30 cellular contexts compared by ENCODE assay signal in the genomic region with DNA sequence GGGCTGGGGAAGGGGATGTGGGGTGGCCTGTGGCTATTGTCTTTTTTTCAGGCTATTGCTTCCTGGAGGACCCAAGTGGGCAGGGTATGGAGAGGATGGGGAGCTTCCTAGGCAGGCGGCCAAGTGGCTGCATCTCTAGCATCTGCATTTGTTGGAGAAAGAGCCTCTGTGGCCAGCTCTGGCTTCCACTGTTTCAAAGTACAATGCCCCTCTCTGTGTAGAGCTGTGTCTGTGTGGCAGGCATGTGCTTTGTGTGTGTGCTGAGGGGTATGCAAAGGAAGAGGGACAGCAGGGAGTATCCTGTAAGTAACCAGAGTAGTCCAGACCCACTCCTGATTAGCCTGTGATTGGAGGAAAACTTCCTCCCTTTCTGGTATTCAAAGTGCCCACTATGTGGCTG. TPM values are rescaled to one million over a fixed set of nuclear protein-coding genes. Genes with fewer than 3 reads are reported as not detected.
DNase-seq lines count a peak whose midpoint lies in the region; ATAC-seq and TF ChIP-seq lines count a peak whose summit lies in the region.
"Had no signal": no experiment of that assay in that cellular context is flagged by ENCODE, and none has a peak within 500 bp of the region (broad histone marks: within the 10 kb centered on the region; RNA-seq: fewer than 3 reads in every experiment).

No MANE protein-coding gene starts in this region.

- no peaks in the 10 kb centered on the region for H3F3A ChIP-seq in PC-3 (ENCODE audit: low read length, unreplicated experiment)

- H2AFZ ChIP-seq in PC-3 (ENCODE audit: low read length), result no peak overlapping the region

- BruUV-seq in A673 (replicated peaks; lab: Mats Ljungman, UMichigan) (no TSS peak), PC-3 (replicated peaks; lab: Mats Ljungman, UMichigan) (no TSS peak)

- TF ChIP-seq CTCF in A673 (conservative IDR thresholded peaks at IDR 0.05; ENCODE audit: low read depth, low read length) (no peak), PC-3 (conservative IDR thresholded peaks at IDR 0.05; ENCODE audit: low read depth, low read length) (no peak)

- CTCF ChIA-PET in A673 (lab: Charles Lee), result no interaction called here
- CTCF ChIA-PET in PC-3 (lab: Charles Lee), result no interaction called here

- POLR2A ChIA-PET in A673 (lab: Charles Lee; ENCODE audit: low non-redundant PET), result no interaction called here
- POLR2A ChIA-PET in PC-3 (lab: Charles Lee; ENCODE audit: unreplicated experiment), result no interaction called here

- no peaks in the 10 kb centered on the region for H3K79me2 ChIP-seq in PC-3 (ENCODE audit: low read length)

- H3K9me3 ChIP-seq in A673 (ENCODE audit: low read depth, low read length, poor library complexity, severe bottlenecking) (no peaks in the 10 kb centered on the region), PC-3 (ENCODE audit: low read length) (no peaks in the 10 kb centered on the region)
- H3K9me3 ChIP-seq: BLaER1 treated with 17β-estradiol and CSF1 and Interleukin-3, amounts not matched to agents 10 nM and 100 nM; body of pancreas; Caco-2; heart right ventricle; neutrophil had no signal

- DNase-seq in A673 (ENCODE audit: low spot score) (peak; percentile 10), SK-MEL-5 (ENCODE audit: low read depth, low spot score) (peak; percentile 84), hippocampal formation (lab: John Stamatoyannopoulos, UW) (peak; percentile 84 to 87), occipital lobe (lab: John Stamatoyannopoulos, UW) (peak; percentile 74), PC-3 (no peak), activated T-cell treated with anti-CD3 and anti-CD28 coated beads for 4 hours (no peak), ureter (ENCODE audit: low spot score) (no peak)
- DNase-seq: activated CD4-positive, alpha-beta memory T cell treated with anti-CD3 and anti-CD28 coated beads, Interleukin-2, amount 10 ng/mL, durations not matched to agents 7 days and 5 days; activated CD4-positive, alpha-beta T cell treated with anti-CD3 and anti-CD28 coated beads for 1 hour; activated gamma-delta T cell; activated naive CD8-positive, alpha-beta T cell treated with anti-CD3 and anti-CD28 coated beads, Interleukin-2, amount 50 U/mL, for 24 hours; activated T-cell treated with anti-CD3 and anti-CD28 coated beads, Interleukin-2, amount 50 U/mL, for 1 hour; body of pancreas; Caco-2; DMS79 treated with DMSO at 0.1 percent for 48 hours; heart right ventricle; left cardiac atrium; NCI-H1105 treated with DMSO at 0.1 percent for 48 hours; NCI-H2029 treated with DMSO at 0.1 percent for 48 hours; NCI-H748 treated with DMSO at 0.1 percent for 48 hours; stimulated activated naive CD8-positive, alpha-beta T cell treated with anti-CD3 and anti-CD28 coated beads, Interleukin-15, Interleukin-2, amounts not matched to agents 100 U/mL and 50 U/mL, for 24 hours; T-helper 2 cell had no signal

- no peaks in the 10 kb centered on the region for H3K9me2 ChIP-seq in PC-3 (replicated peaks; ENCODE audit: low read length)

- no peak for ATAC-seq in PC-3
- ATAC-seq: activated naive CD8-positive, alpha-beta T cell treated with anti-CD3 and anti-CD28 coated beads, Interleukin-2, amount 50 U/mL, for 24 hours; body of pancreas; HCT116; heart right ventricle; left cardiac atrium; stimulated activated naive CD8-positive, alpha-beta T cell treated with anti-CD3 and anti-CD28 coated beads, Interleukin-15, Interleukin-2, amounts not matched to agents 100 U/mL and 50 U/mL, for 24 hours had no signal

- no peak overlapping the region for H3K4me2 ChIP-seq in PC-3 (ENCODE audit: low read length)
- H3K4me2 ChIP-seq: BLaER1 treated with 17β-estradiol and CSF1 and Interleukin-3, amounts not matched to agents 10 nM and 100 nM had no signal

- peaks cover 3% of the 10 kb centered on the region for H3K27me3 ChIP-seq in A673 (replicated peaks; ENCODE audit: insufficient read depth, low read depth, low read length, poor library complexity)
- H3K27me3 ChIP-seq in PC-3 (ENCODE audit: low read length), result peaks cover 89% of the 10 kb centered on the region
- H3K27me3 ChIP-seq: BLaER1 treated with 17β-estradiol and CSF1 and Interleukin-3, amounts not matched to agents 10 nM and 100 nM; body of pancreas had no signal

- no peak overlapping the region for H3K9ac ChIP-seq in PC-3 (ENCODE audit: low read length)
- H3K9ac ChIP-seq: BLaER1 treated with 17β-estradiol and CSF1 and Interleukin-3, amounts not matched to agents 10 nM and 100 nM had no signal

- H3K27ac ChIP-seq in A673 (ENCODE audit: low read depth, low read length, poor library complexity, severe bottlenecking) (no peak overlapping the region), PC-3 (ENCODE audit: low read length) (no peak overlapping the region)
- H3K27ac ChIP-seq: BLaER1 treated with 17β-estradiol and CSF1 and Interleukin-3, amounts not matched to agents 10 nM and 100 nM; body of pancreas; heart right ventricle; neutrophil had no signal

- in situ Hi-C loops in SK-MEL-5 (cut with HindIII; ENCODE audit: low pct_unique_long_range_greater_than_20kb, low sequenced_read_pairs), result no loop called here

- no peaks in the 10 kb centered on the region for H3K4me1 ChIP-seq in A673 (ENCODE audit: insufficient read depth, low read length, poor library complexity, severe bottlenecking)
- no peaks in the 10 kb centered on the region for H3K4me1 ChIP-seq in PC-3 (ENCODE audit: insufficient read depth, low read length)
- H3K4me1 ChIP-seq: body of pancreas, Caco-2, heart right ventricle had no signal

- H4K20me1 ChIP-seq in PC-3 (ENCODE audit: low read length), result no peaks in the 10 kb centered on the region
- H4K20me1 ChIP-seq: BLaER1 treated with 17β-estradiol and CSF1 and Interleukin-3, amounts not matched to agents 10 nM and 100 nM had no signal

- H3K36me3 ChIP-seq in A673 (ENCODE audit: insufficient read depth, low read length, poor library complexity, severe bottlenecking) (no peaks in the 10 kb centered on the region), PC-3 (ENCODE audit: low read depth, low read length) (no peaks in the 10 kb centered on the region)
- H3K36me3 ChIP-seq: BLaER1 treated with 17β-estradiol and CSF1 and Interleukin-3, amounts not matched to agents 10 nM and 100 nM; heart right ventricle; neutrophil had no signal

- intact Hi-C loops in A673 (cut with micrococcal nuclease; ENCODE audit: unreplicated experiment), result no loop called here
- intact Hi-C loops in PC-3 (cut with micrococcal nuclease), result no loop called here

- H3K4me3 ChIP-seq in A673 (ENCODE audit: low read depth, low read length, poor library complexity, severe bottlenecking) (no peak overlapping the region), PC-3 (ENCODE audit: low read length) (no peak overlapping the region)
- H3K4me3 ChIP-seq: BLaER1 treated with 17β-estradiol and CSF1 and Interleukin-3, amounts not matched to agents 10 nM and 100 nM; body of pancreas; heart right ventricle had no signal

RNA-seq across cellular contexts. Expression of gene KCNA2, which starts 40.6 kb away (rescaled TPM):
- total RNA-seq in A673 (2021) (34.2 and 46.6 TPM in 2 replicates), occipital lobe (7.0 TPM), PC-3 (2014; rRNA removed) (not detected in 2 replicates), ureter (2.6 TPM)
- total RNA-seq in SK-MEL-5 (2014; rRNA removed; shearing (Covaris generic)), result under 0.01 and 0.24 TPM in 2 replicates
- polyA plus RNA-seq in SK-MEL-5 (2015; cell fraction: cytosol; rRNA removed), result 0.04 and 0.15 TPM in 2 replicates
- polyA plus RNA-seq in SK-MEL-5 (2015; cell fraction: nucleus; rRNA removed), result 0.09 TPM in 1 of 2 replicates, not detected in the other
- total RNA-seq: HT1080, lung microvascular endothelial cell, pulmonary artery endothelial cell had no signal
- polyA plus RNA-seq: AG04450 had no signal

RNA-seq across cellular contexts. Expression of gene KCNA10, which starts 46.6 kb away (rescaled TPM):
- not detected in 2 replicates for total RNA-seq in A673 (2021)
- total RNA-seq in SK-MEL-5 (2014; rRNA removed; shearing (Covaris generic)), result not detected in 2 replicates
- not detected in 2 replicates for polyA plus RNA-seq in SK-MEL-5 (2015; cell fraction: cytosol; rRNA removed)
- not detected in 2 replicates for polyA plus RNA-seq in SK-MEL-5 (2015; cell fraction: nucleus; rRNA removed)
- not detected for total RNA-seq in occipital lobe
- not detected in 2 replicates for total RNA-seq in PC-3 (2014; rRNA removed)
- total RNA-seq in ureter, result not detected
- total RNA-seq: activated CD4-positive, alpha-beta memory T cell treated with anti-CD3 and anti-CD28 coated beads, Interleukin-2, amount 10 ng/mL, durations not matched to agents 7 days and 5 days; body of pancreas; Caco-2; chondrocyte; heart right ventricle; HT1080; left cardiac atrium; lung microvascular endothelial cell; pulmonary artery endothelial cell had no signal
- polyA plus RNA-seq: AG04450, heart right ventricle had no signal

Comparison
In these comparisons a context has a peak if more than half of its experiments do, and no peak if none do; other contexts are left out.
1. DNase-seq: peak in A673 (single experiment), SK-MEL-5 (single experiment), hippocampal formation (2 of 2) and occipital lobe (single experiment); none in PC-3 (single experiment), activated T-cell treated with anti-CD3 and anti-CD28 coated beads for 4 hours (single experiment) and ureter (single experiment).